ENCODE assay signal across 13 cellular contexts in the genomic region with DNA sequence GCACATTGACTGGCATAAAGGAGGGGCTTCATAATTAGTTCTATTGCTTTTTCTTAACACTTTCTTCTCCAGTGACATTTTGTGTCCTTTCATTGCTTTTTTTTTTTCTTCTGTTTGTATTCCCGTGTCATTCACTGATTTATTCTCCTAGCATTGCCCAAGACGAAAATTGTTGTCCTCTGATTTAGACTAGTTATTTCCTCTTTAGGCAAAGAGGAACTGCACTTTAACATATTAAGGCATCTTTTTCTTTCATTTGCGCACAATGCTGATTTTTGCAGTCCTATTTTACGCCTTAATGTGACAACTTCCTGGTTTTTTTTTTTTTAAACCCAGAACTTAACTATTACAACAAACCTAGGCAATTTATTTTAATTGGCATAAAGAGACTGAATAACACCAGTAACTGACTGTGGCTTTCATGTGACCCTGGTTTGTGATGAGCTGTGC. TPM values are rescaled to one million over a fixed set of nuclear protein-coding genes. Genes with fewer than 3 reads are reported as not detected.
DNase-seq lines count a peak whose midpoint lies in the region; ATAC-seq, FAIRE-seq and TF ChIP-seq lines count a peak whose summit lies in the region.
"Had no signal": no experiment of that assay in that cellular context is flagged by ENCODE, and none has a peak within 500 bp of the region (broad histone marks: within the 10 kb centered on the region; RNA-seq: fewer than 3 reads in every experiment).

No MANE protein-coding gene starts in this region.

- no peak for DNase-seq in HepG2 (ENCODE audit: low spot score)
- DNase-seq in T-cell: no peak
- no peak for DNase-seq in lower lobe of right lung
- no peak for DNase-seq in vagina (ENCODE audit: extremely low spot score in 2 of 2)
- no peak for DNase-seq in SK-N-DZ (ENCODE audit: low spot score)
- no peak for DNase-seq in cardiac septum (ENCODE audit: low spot score)
- DNase-seq: COR-L47; effector CD8-positive, alpha-beta T cell; GM23248; NCI-H187 treated with DMSO at 0.1 percent for 48 hours; Right ventricle myocardium superior had no signal

- peaks cover 68 to 81% (median 80%) of the 10 kb centered on the region in 3 donors for H3K4me1 Mint-ChIP-seq in T-cell

- H3K27ac ChIP-seq in liver (ENCODE audit: low read depth in 1 of 2, low read length in 2 of 2): peak overlapping the region; percentile 9 to 24
- H3K27ac ChIP-seq in HepG2 (ENCODE audit: extremely low read length, insufficient read depth, low read length): no peak overlapping the region
- peak overlapping the region; percentile 76 for H3K27ac ChIP-seq in lower lobe of right lung
- H3K27ac ChIP-seq in vagina: peak overlapping the region; percentile 87
- H3K27ac ChIP-seq: GM23248 had no signal

- H4K20me1 ChIP-seq in HepG2 (ENCODE audit: insufficient read depth, low read length): no peaks in the 10 kb centered on the region

- no peak for FAIRE-seq in HepG2 (lab: Jason Lieb, UNC)

- no peaks in the 10 kb centered on the region for H3K27me3 ChIP-seq in liver (ENCODE audit: control insufficient read depth in 4 of 4, insufficient read depth in 4 of 4, low read length in 3 of 4)
- no peaks in the 10 kb centered on the region for H3K27me3 ChIP-seq in HepG2 (ENCODE audit: control insufficient read depth in 1 of 2, insufficient read depth in 2 of 2, low read length in 2 of 2)
- no peaks in the 10 kb centered on the region for H3K27me3 ChIP-seq in lower lobe of right lung (ENCODE audit: low read depth)
- H3K27me3 ChIP-seq in vagina: no peaks in the 10 kb centered on the region

- no peak for TF ChIP-seq CTCF in liver (IDR thresholded peaks at IDR 0.05; ENCODE audit: low read depth, low read length, missing input control)
- no peak for TF ChIP-seq CTCF in HepG2 (CRISPR knock-in tag; IDR thresholded peaks at IDR 0.05)
- no peak for TF ChIP-seq CTCF in lower lobe of right lung (IDR thresholded peaks at IDR 0.05)
- TF ChIP-seq CTCF in vagina (IDR thresholded peaks at IDR 0.05): no peak

- no peak overlapping the region for H3K9ac ChIP-seq in liver (ENCODE audit: low read depth in 1 of 2, low read length in 2 of 2)
- H3K9ac ChIP-seq in HepG2 (ENCODE audit: insufficient read depth, low read depth, low read length): no peak overlapping the region
- H3K9ac ChIP-seq: GM23248 had no signal

- BruUV-seq in HepG2 (replicated peaks; lab: Mats Ljungman, UMichigan): no TSS peak

- intact Hi-C loops in HepG2 (cut with micrococcal nuclease; ENCODE audit: unreplicated experiment) (no loop called here), lower lobe of right lung (cut with DNase I) (loop anchor here (5.0 kb wide), 1 partner anchor 301 kb away; no protein-coding TSS in a partner anchor), vagina (cut with DNase I) (no loop called here), cardiac septum (cut with DNase I) (loop anchor here (5.0 kb wide), 1 partner anchor 39 kb away; a partner anchor contains a TSS)

- no peak overlapping the region for H3K4me2 ChIP-seq in HepG2 (ENCODE audit: low read depth, low read length)

- POLR2A ChIA-PET in HepG2 (lab: Yijun Ruan, JAX) (no interaction called here), T-cell (lab: Charles Lee) (interaction anchor here in 1 of 2 donors (0.5 kb wide), 1 partner anchor 39 kb away, joined by 3 read pairs; no protein-coding TSS in a partner anchor)

- H3K9me3 ChIP-seq in liver (ENCODE audit: control insufficient read depth in 4 of 4, low read length in 3 of 4) (no peaks in the 10 kb centered on the region), HepG2 (ENCODE audit: low read length) (no peaks in the 10 kb centered on the region), lower lobe of right lung (no peaks in the 10 kb centered on the region), vagina (no peaks in the 10 kb centered on the region)

- TF ChIP-seq POLR2A in HepG2 (IDR thresholded peaks at IDR 0.05; ENCODE audit: insufficient read depth in 1 of 2, low read depth in 2 of 2, low read length in 2 of 2) (no peak), vagina (IDR thresholded peaks at IDR 0.05) (no peak)

- peaks cover 3% of the 10 kb centered on the region for H3K79me2 ChIP-seq in HepG2 (ENCODE audit: insufficient read depth, low read length)

- H3K4me3 Mint-ChIP-seq in T-cell: peak overlapping the region; percentile 1 to 32 (median 21)

- CTCF ChIA-PET in HepG2 (lab: Yijun Ruan, JAX; ENCODE audit: low intra/inter-chr PET ratio, low total read pairs) (no interaction called here), T-cell (lab: Charles Lee) (interaction anchor here in 1 of 2 donors (0.6 to 4.7 kb wide), 3 partner anchors 39 to 1210 kb away, joined by 3 to 39 read pairs (median 3); a partner anchor contains a TSS)

- ATAC-seq in HepG2 (no peak), T-cell (replicated peaks in 1 of 4) (no peak), lower lobe of right lung (peak in 1 of 2 donors; percentile 54), GM19452 (IDR thresholded peaks at IDR 0.05; ENCODE audit: unreplicated experiment) (no peak)

- peak overlapping the region; percentile 96 to 97 for H3K27ac Mint-ChIP-seq in T-cell

- H3K27me3 Mint-ChIP-seq in T-cell: no peaks in the 10 kb centered on the region

- H2AFZ ChIP-seq in HepG2 (ENCODE audit: low read length): no peak overlapping the region
- H2AFZ ChIP-seq: GM23248 had no signal

- no peaks in the 10 kb centered on the region for H3K9me3 Mint-ChIP-seq in T-cell

- H3K36me3 Mint-ChIP-seq in T-cell: peaks cover 33% of the 10 kb centered on the region

- H3K4me3 ChIP-seq in liver (ENCODE audit: low read depth in 1 of 3, low read length in 3 of 3): no peak overlapping the region
- no peak overlapping the region for H3K4me3 ChIP-seq in HepG2 (replicated peaks in 1 of 3; ENCODE audit: insufficient read depth in 1 of 3, low read depth in 2 of 3, low read length in 3 of 3)
- H3K4me3 ChIP-seq in lower lobe of right lung: no peak overlapping the region
- no peak overlapping the region for H3K4me3 ChIP-seq in vagina
- H3K4me3 ChIP-seq: GM23248 had no signal

- 66% methylated on average over 4 of the region's 4 CpGs for WGBS in liver
- WGBS in HepG2 (ENCODE audit: low lambda C conversion rate): 95% methylated on average over 4 of the region's 4 CpGs

- TF ChIP-seq EP300 in HepG2 (IDR thresholded peaks at IDR 0.05; ENCODE audit: low read depth in 2 of 2, low read length in 2 of 2) (no peak), HepG2 (CRISPR knock-in tag; IDR thresholded peaks at IDR 0.05; ENCODE audit: borderline replicate concordance) (no peak)

- no peak for TF ChIP-seq RAD21 in liver (IDR thresholded peaks at IDR 0.05)
- no peak for TF ChIP-seq RAD21 in HepG2 (CRISPR knock-in tag; IDR thresholded peaks at IDR 0.05)

- peaks cover 0 to 6% (median 0%) of the 10 kb centered on the region in 4 donors for H3K36me3 ChIP-seq in liver (ENCODE audit: control insufficient read depth in 4 of 4, insufficient read depth in 3 of 4, low read depth in 1 of 4, low read length in 3 of 4)
- peaks cover 4 to 26% of the 10 kb centered on the region in 2 experiments for H3K36me3 ChIP-seq in HepG2 (replicated peaks in 1 of 2; ENCODE audit: control insufficient read depth in 1 of 2, insufficient read depth in 2 of 2, low read length in 2 of 2)
- no peaks in the 10 kb centered on the region for H3K36me3 ChIP-seq in lower lobe of right lung
- no peaks in the 10 kb centered on the region for H3K36me3 ChIP-seq in vagina

- peaks cover 0 to 15% (median 6%) of the 10 kb centered on the region in 4 donors for H3K4me1 ChIP-seq in liver (ENCODE audit: control insufficient read depth in 4 of 4, insufficient read depth in 4 of 4, low read length in 3 of 4)
- peaks cover 31% of the 10 kb centered on the region for H3K4me1 ChIP-seq in HepG2 (ENCODE audit: insufficient read depth, low read length)
- H3K4me1 ChIP-seq in lower lobe of right lung: peaks cover 72% of the 10 kb centered on the region
- peaks cover 83% of the 10 kb centered on the region for H3K4me1 ChIP-seq in vagina

- in situ Hi-C loops in HepG2 (cut with HindIII; ENCODE audit: extremely low pct_ligation_motif_present, low pct_unique_long_range_greater_than_20kb): no loop called here

TF ChIP-seq in liver, 16 proteins besides CTCF, POLR2A, EP300 and RAD21 (continues in another document):
- no peak for TF ChIP-seq YY1 (IDR thresholded peaks at IDR 0.05)

RNA-seq across cellular contexts. Expression of a gene that starts 39.7 kb away (rescaled TPM):
- total RNA-seq in liver (1 to 10 TPM; 4.4 to 6.1 TPM), HepG2 (2016; rRNA removed; fragmentation: Illumina TruSeq; extraction: Trizol) (6.2 and 7.9 TPM in 2 replicates), T-cell (10 to 100 TPM; 34.0 to 75.5 (median 42.5) TPM), lower lobe of right lung (29.8 TPM), vagina (75.9 TPM), cardiac septum (25.2 TPM)
- polyA plus RNA-seq in liver (1 to 10 TPM; 1.3 to 6.4 TPM), HepG2 (2011; rRNA removed) (14.5 and 21.1 TPM in 2 replicates)
- 0.51 and 1.4 TPM in 2 replicates for total RNA-seq in HepG2 (2016; cell fraction: cytosol; rRNA removed; fragmentation: Illumina TruSeq; extraction: Trizol; ENCODE audit: low read depth)
- total RNA-seq in HepG2 (2016; cell fraction: insoluble cytoplasmic fraction; rRNA removed; fragmentation: Illumina TruSeq; extraction: Trizol): 6.4 and 7.4 TPM in 2 replicates
- total RNA-seq in HepG2 (2016; cell fraction: membrane; rRNA removed; fragmentation: Illumina TruSeq; extraction: Trizol): 2.4 and 2.6 TPM in 2 replicates
- 14.1 and 15.4 TPM in 2 replicates for total RNA-seq in HepG2 (2016; cell fraction: nucleus; rRNA removed; fragmentation: Illumina TruSeq; extraction: Trizol)
- 10.9 and 13.9 TPM in 2 replicates for polyA plus RNA-seq in HepG2 (2011; cell fraction: cytosol; rRNA removed)
- polyA plus RNA-seq in HepG2 (2011; cell fraction: nucleus; rRNA removed): 14.6 and 21.9 TPM in 2 replicates
- 14.5 and 16.7 TPM in 2 replicates for polyA plus RNA-seq in HepG2 (2012)
- polyA plus RNA-seq in HepG2 (2016; cell fraction: cytosol; fragmentation: Illumina TruSeq; extraction: Trizol; ENCODE audit: low read depth): 0.14 and 0.15 TPM in 2 replicates
- polyA plus RNA-seq in HepG2 (2016; cell fraction: insoluble cytoplasmic fraction; fragmentation: Illumina TruSeq; extraction: Trizol; ENCODE audit: low read depth): 4.7 and 5.3 TPM in 2 replicates
- 0.54 and 0.63 TPM in 2 replicates for polyA plus RNA-seq in HepG2 (2016; cell fraction: membrane; fragmentation: Illumina TruSeq; extraction: Trizol; ENCODE audit: low read depth)
- 6.4 and 7.2 TPM in 2 replicates for polyA plus RNA-seq in HepG2 (2016; cell fraction: nucleus; fragmentation: Illumina TruSeq; extraction: Trizol; ENCODE audit: insufficient read depth, low read depth)
- 50.5 and 55.3 TPM in 2 replicates for polyA minus RNA-seq in HepG2 (2011; rRNA and poly(A)+ RNA removed; ENCODE audit: low replicate concordance)
- 30.8 and 33.9 TPM in 2 replicates for polyA minus RNA-seq in HepG2 (2011; cell fraction: cytosol; rRNA and poly(A)+ RNA removed)
- 111 and 117 TPM in 2 replicates for polyA minus RNA-seq in HepG2 (2011; cell fraction: nucleus; rRNA and poly(A)+ RNA removed)
- polyA plus RNA-seq in SK-N-DZ (2014; cell fraction: cytosol; rRNA removed): 0.42 and 0.48 TPM in 2 replicates
- 0.17 and 0.44 TPM in 2 replicates for polyA plus RNA-seq in SK-N-DZ (2014; cell fraction: nucleus; rRNA removed)

Comparison
In these comparisons a context has a peak if more than half of its experiments do, and no peak if none do; other contexts are left out.
1. intact Hi-C loops: an anchor here in lower lobe of right lung (5.0 kb wide) and cardiac septum (5.0 kb wide); none called in HepG2 and vagina.